In the genomic region with DNA sequence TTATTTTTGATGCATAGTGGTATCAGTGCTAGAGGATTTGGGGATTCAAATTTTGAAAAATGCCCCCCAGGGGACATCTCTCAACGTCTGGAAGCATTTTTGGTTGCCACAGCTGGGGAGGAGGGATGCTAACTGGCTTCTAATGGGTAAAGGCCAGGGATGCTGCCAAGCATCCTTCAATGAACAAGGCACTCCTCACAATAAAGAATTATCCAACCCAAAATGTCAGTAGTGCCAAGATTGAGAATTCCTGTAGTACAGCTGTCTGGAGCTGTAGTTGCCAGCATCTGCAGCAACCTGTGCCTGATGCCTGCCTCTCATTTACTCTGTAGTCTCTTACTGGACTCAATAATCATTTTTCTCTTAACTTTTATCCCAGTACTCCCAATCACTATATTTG, we compare ENCODE assay signal across 14 cellular contexts.
"Had no signal": no experiment of that assay in that cellular context is flagged by ENCODE, and none has a peak within 500 bp of the region (broad histone marks: within the 10 kb centered on the region; RNA-seq: fewer than 3 reads in every experiment).

No MANE protein-coding gene starts in this region.

- H3K27me3 ChIP-seq: esophagus muscularis mucosa, gastroesophageal sphincter, right atrium auricular region, tibial artery had no signal

- H3K36me3 ChIP-seq: esophagus muscularis mucosa, gastroesophageal sphincter, tibial artery had no signal

- H3K27ac ChIP-seq: epithelial cell of prostate, esophagus muscularis mucosa, gastroesophageal sphincter, right atrium auricular region, tibial artery had no signal

- H3K4me3 ChIP-seq: esophagus muscularis mucosa, gastroesophageal sphincter, right atrium auricular region, tibial artery had no signal

- DNase-seq: effector memory CD8-positive, alpha-beta T cell; foreskin fibroblast; islet precursor cell; mesenchymal stem cell; naive thymus-derived CD4-positive, alpha-beta T cell; nephron progenitor cell; small intestine; stimulated activated CD4-positive, alpha-beta T cell treated with anti-CD3 and anti-CD28 coated beads, Interleukin-12 subunit alpha, Interleukin-12 subunit beta, amount 100 ng/mL, for 4 hours; stimulated activated naive CD4-positive, alpha-beta T cell; tibial artery had no signal

- H3K9me3 ChIP-seq: esophagus muscularis mucosa, right atrium auricular region, tibial artery had no signal
